ENCODE assay signal across 1 cellular context in genomic region chr17:77957869-77958715, GRCh38.
TF ChIP-seq lines count a peak whose summit lies in the region.

A gene with protein sequence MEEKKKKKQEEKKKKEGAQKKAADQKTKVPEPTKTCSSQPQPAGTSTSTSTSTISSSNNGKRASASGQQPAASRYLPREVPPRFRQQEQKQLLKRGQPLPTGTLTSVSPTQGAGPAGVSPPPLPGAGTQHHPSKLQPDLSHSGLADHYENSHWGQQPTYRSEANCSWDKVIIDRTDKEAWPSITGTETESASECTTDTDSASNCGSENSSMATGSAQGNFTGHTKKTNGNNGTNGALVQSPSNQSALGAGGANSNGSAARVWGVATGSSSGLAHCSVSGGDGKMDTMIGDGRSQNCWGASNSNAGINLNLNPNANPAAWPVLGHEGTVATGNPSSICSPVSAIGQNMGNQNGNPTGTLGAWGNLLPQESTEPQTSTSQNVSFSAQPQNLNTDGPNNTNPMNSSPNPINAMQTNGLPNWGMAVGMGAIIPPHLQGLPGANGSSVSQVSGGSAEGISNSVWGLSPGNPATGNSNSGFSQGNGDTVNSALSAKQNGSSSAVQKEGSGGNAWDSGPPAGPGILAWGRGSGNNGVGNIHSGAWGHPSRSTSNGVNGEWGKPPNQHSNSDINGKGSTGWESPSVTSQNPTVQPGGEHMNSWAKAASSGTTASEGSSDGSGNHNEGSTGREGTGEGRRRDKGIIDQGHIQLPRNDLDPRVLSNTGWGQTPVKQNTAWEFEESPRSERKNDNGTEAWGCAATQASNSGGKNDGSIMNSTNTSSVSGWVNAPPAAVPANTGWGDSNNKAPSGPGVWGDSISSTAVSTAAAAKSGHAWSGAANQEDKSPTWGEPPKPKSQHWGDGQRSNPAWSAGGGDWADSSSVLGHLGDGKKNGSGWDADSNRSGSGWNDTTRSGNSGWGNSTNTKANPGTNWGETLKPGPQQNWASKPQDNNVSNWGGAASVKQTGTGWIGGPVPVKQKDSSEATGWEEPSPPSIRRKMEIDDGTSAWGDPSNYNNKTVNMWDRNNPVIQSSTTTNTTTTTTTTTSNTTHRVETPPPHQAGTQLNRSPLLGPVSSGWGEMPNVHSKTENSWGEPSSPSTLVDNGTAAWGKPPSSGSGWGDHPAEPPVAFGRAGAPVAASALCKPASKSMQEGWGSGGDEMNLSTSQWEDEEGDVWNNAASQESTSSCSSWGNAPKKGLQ (N-terminal part only) (plus strand): TSS chr17:77958703. CDS start chr17:78004207, 45,504 bp downstream.

TF ChIP-seq in Ishikawa, 13 proteins besides CTCF, POLR2A, EP300 and RAD21 (continued from another document):
- peak; percentile 47; the same call in 1 of the 2 replicates for TF ChIP-seq TEAD4 (IDR thresholded peaks at IDR 0.05)
